In the genomic region with DNA sequence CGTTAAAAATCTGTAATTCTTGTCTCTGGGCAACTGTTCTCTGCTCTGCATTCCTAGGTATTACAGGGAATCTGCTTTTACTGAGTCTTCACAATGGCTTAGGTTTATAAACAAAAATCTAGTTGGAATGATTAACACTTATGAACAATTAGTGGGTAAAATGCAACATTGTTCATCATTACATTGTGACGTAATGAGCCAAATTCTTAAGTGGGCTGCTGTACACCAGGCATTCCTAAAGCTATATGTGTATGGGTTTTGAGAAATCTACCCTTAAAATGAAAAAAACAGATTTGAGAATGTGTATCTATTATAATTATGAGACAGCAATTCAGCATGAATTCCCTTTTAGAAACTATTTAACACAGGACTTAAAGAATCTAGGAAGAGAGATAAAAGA, we compare ENCODE assay signal across 28 cellular contexts. TPM values are rescaled to one million over a fixed set of nuclear protein-coding genes. Genes with fewer than 3 reads are reported as not detected.
A peak's percentile ranks its signal among the peaks of the same experiment; 100 is the strongest.
DNase-seq lines count a peak whose midpoint lies in the region; ATAC-seq, FAIRE-seq and TF ChIP-seq lines count a peak whose summit lies in the region.
"Had no signal": no experiment of that assay in that cellular context is flagged by ENCODE, and none has a peak within 500 bp of the region (broad histone marks: within the 10 kb centered on the region; RNA-seq: fewer than 3 reads in every experiment).

No MANE protein-coding gene starts in this region.

- H3K9ac ChIP-seq in HepG2 (ENCODE audit: insufficient read depth, low read depth, low read length) (no peak overlapping the region), GM23248 (no peak overlapping the region)
- H3K9ac ChIP-seq: BLaER1 had no signal

- H3F3A ChIP-seq in GM23248 (ENCODE audit: insufficient read depth): no peaks in the 10 kb centered on the region

- H3K4me3 ChIP-seq in HepG2 (replicated peaks in 1 of 3; ENCODE audit: insufficient read depth in 1 of 3, low read depth in 2 of 3, low read length in 3 of 3): no peak overlapping the region
- no peak overlapping the region for H3K4me3 ChIP-seq in right lobe of liver
- no peak overlapping the region for H3K4me3 ChIP-seq in GM23248
- H3K4me3 ChIP-seq in tibial artery: no peak overlapping the region
- H3K4me3 ChIP-seq: A549, BLaER1 had no signal

- no peaks in the 10 kb centered on the region for H3K9me2 ChIP-seq in GM23248 (ENCODE audit: insufficient read depth)

- FAIRE-seq in HepG2 (lab: Jason Lieb, UNC): no peak
- FAIRE-seq: A549, G401.6, GM12891, GM19239 had no signal

- H3K9me3 ChIP-seq in HepG2 (ENCODE audit: low read length) (no peaks in the 10 kb centered on the region), right lobe of liver (no peaks in the 10 kb centered on the region), GM23248 (ENCODE audit: low read depth) (no peaks in the 10 kb centered on the region), tibial artery (no peaks in the 10 kb centered on the region)
- H3K9me3 ChIP-seq: A549, BE2C, BLaER1 had no signal

- H4K20me1 ChIP-seq in HepG2 (ENCODE audit: insufficient read depth, low read length): no peaks in the 10 kb centered on the region
- no peaks in the 10 kb centered on the region for H4K20me1 ChIP-seq in GM23248 (ENCODE audit: insufficient read depth)
- H4K20me1 ChIP-seq: BLaER1 had no signal

- H3K36me3 ChIP-seq in HepG2 (replicated peaks in 1 of 2; ENCODE audit: control insufficient read depth in 1 of 2, insufficient read depth in 2 of 2, low read length in 2 of 2) (no peaks in the 10 kb centered on the region), right lobe of liver (no peaks in the 10 kb centered on the region), GM23248 (ENCODE audit: low read depth) (no peaks in the 10 kb centered on the region), tibial artery (no peaks in the 10 kb centered on the region)
- H3K36me3 ChIP-seq: BE2C, BLaER1 had no signal

- no peaks in the 10 kb centered on the region for H3K27me3 ChIP-seq in HepG2 (ENCODE audit: control insufficient read depth in 1 of 2, insufficient read depth in 2 of 2, low read length in 2 of 2)
- H3K27me3 ChIP-seq in right lobe of liver: no peaks in the 10 kb centered on the region
- H3K27me3 ChIP-seq in GM23248 (replicated peaks; ENCODE audit: insufficient read depth): no peaks in the 10 kb centered on the region
- H3K27me3 ChIP-seq in tibial artery: no peaks in the 10 kb centered on the region
- H3K27me3 ChIP-seq: BE2C, BLaER1 had no signal

- ATAC-seq in HepG2 (no peak), right lobe of liver (no peak), GM19467 (IDR thresholded peaks at IDR 0.05; ENCODE audit: unreplicated experiment) (no peak), HG03135 (IDR thresholded peaks at IDR 0.05; ENCODE audit: unreplicated experiment) (no peak)
- ATAC-seq: A549 had no signal

- TF ChIP-seq EP300 in HepG2 (IDR thresholded peaks at IDR 0.05; ENCODE audit: low read depth in 2 of 2, low read length in 2 of 2) (no peak), HepG2 (CRISPR knock-in tag; IDR thresholded peaks at IDR 0.05; ENCODE audit: borderline replicate concordance) (no peak)

- TF ChIP-seq CTCF in HepG2 (CRISPR knock-in tag; IDR thresholded peaks at IDR 0.05) (no peak), right lobe of liver (IDR thresholded peaks at IDR 0.05) (no peak), tibial artery (IDR thresholded peaks at IDR 0.05) (no peak)

- intact Hi-C loops in HepG2 (cut with micrococcal nuclease; ENCODE audit: unreplicated experiment) (no loop called here), right lobe of liver (cut with DNase I) (no loop called here), tibial artery (cut with DNase I; ENCODE audit: low total_unique reads) (no loop called here)

- H2AFZ ChIP-seq in HepG2 (ENCODE audit: low read length): no peak overlapping the region
- H2AFZ ChIP-seq in GM23248: no peak overlapping the region

- H3K4me1 ChIP-seq in HepG2 (ENCODE audit: insufficient read depth, low read length) (no peaks in the 10 kb centered on the region), right lobe of liver (no peaks in the 10 kb centered on the region), GM23248 (ENCODE audit: insufficient read depth) (no peaks in the 10 kb centered on the region), tibial artery (no peaks in the 10 kb centered on the region)
- H3K4me1 ChIP-seq: A549, BE2C, BLaER1 had no signal

- in situ Hi-C loops in HepG2 (cut with HindIII; ENCODE audit: extremely low pct_ligation_motif_present, low pct_unique_long_range_greater_than_20kb) (no loop called here), GM23248 (cut with MboI) (no loop called here)

- TF ChIP-seq RAD21 in HepG2 (CRISPR knock-in tag; IDR thresholded peaks at IDR 0.05): no peak

- H3K79me2 ChIP-seq in HepG2 (ENCODE audit: insufficient read depth, low read length): no peaks in the 10 kb centered on the region
- no peaks in the 10 kb centered on the region for H3K79me2 ChIP-seq in GM23248 (ENCODE audit: insufficient read depth)

- BruUV-seq in HepG2 (replicated peaks; lab: Mats Ljungman, UMichigan): no TSS peak

- POLR2A ChIA-PET in HepG2 (lab: Yijun Ruan, JAX): no interaction called here

- H3K27ac ChIP-seq in HepG2 (ENCODE audit: extremely low read length, insufficient read depth, low read length) (no peak overlapping the region), right lobe of liver (no peak overlapping the region), GM23248 (no peak overlapping the region), tibial artery (no peak overlapping the region)
- H3K27ac ChIP-seq: 22Rv1, A549, BLaER1 had no signal

- TF ChIP-seq POLR2A in HepG2 (IDR thresholded peaks at IDR 0.05; ENCODE audit: insufficient read depth in 1 of 2, low read depth in 2 of 2, low read length in 2 of 2) (no peak), right lobe of liver (IDR thresholded peaks at IDR 0.05) (no peak)

- H3K4me2 ChIP-seq in HepG2 (ENCODE audit: low read depth, low read length) (no peak overlapping the region), GM23248 (ENCODE audit: unreplicated experiment) (no peak overlapping the region)
- H3K4me2 ChIP-seq: A549, BLaER1 had no signal

- 2% methylated on average over 2 of the region's 2 CpGs for WGBS in HepG2 (ENCODE audit: low lambda C conversion rate)
- WGBS in right lobe of liver (ENCODE audit: insufficient coverage, low coverage, low lambda C conversion rate, missing lambda C conversion rate): 46% methylated on average over 2 of the region's 2 CpGs
- WGBS in GM23248 (ENCODE audit: low coverage in 1 of 2, low lambda C conversion rate in 2 of 2, missing lambda C conversion rate in 2 of 2), 2 experiments: 39 to 43% methylated on average over 2 of the region's 2 CpGs

- CTCF ChIA-PET in HepG2 (lab: Yijun Ruan, JAX; ENCODE audit: low intra/inter-chr PET ratio, low total read pairs): no interaction called here

- DNase-seq in HepG2 (ENCODE audit: low spot score) (no peak), right lobe of liver (no peak), GM23248 (peak; percentile 6), NCI-H69 (lab: John Stamatoyannopoulos, UW) (peak; percentile 3), tibial artery (no peak)
- DNase-seq: ACHN; BE2C; C1 segment of cervical spinal cord; CD4-positive, alpha-beta memory T cell; CD4-positive, CD25-positive, alpha-beta regulatory T cell; CD8-positive, alpha-beta memory T cell; COR-L47; DMS 273 treated with DMSO at 0.1 percent for 48 hours; DMS153; DMS79; DND-41; EL; GF-D8 had no signal

TF ChIP-seq in HepG2, 621 proteins besides CTCF, POLR2A, EP300 and RAD21:
- TF ChIP-seq ATF7 (IDR thresholded peaks at IDR 0.05) (peak; percentile 63), ATF7 (CRISPR knock-in tag; IDR thresholded peaks at IDR 0.05) (no peak), SYNCRIP (IDR thresholded peaks at IDR 0.05; ENCODE audit: insufficient read depth, low read depth, low read length) (no peak), CREB1 (IDR thresholded peaks at IDR 0.05) (peak; percentile 75), CREB1 (CRISPR knock-in tag; IDR thresholded peaks at IDR 0.05) (no peak)

RNA-seq across cellular contexts. Expression of gene ERBB4, which starts 41.5 kb away (rescaled TPM):
- total RNA-seq in HepG2 (2016; rRNA removed; fragmentation: Illumina TruSeq; extraction: Trizol) (not detected in 2 replicates), right lobe of liver (under 1 TPM in 4 of 6 experiments, not detected in 2; 0.02 to 0.59 (median 0.08) TPM)
- total RNA-seq in HepG2 (2016; cell fraction: cytosol; rRNA removed; fragmentation: Illumina TruSeq; extraction: Trizol; ENCODE audit: low read depth): not detected in 2 replicates
- total RNA-seq in HepG2 (2016; cell fraction: insoluble cytoplasmic fraction; rRNA removed; fragmentation: Illumina TruSeq; extraction: Trizol): not detected in 2 replicates
- not detected in 2 replicates for total RNA-seq in HepG2 (2016; cell fraction: membrane; rRNA removed; fragmentation: Illumina TruSeq; extraction: Trizol)
- total RNA-seq in HepG2 (2016; cell fraction: nucleus; rRNA removed; fragmentation: Illumina TruSeq; extraction: Trizol): not detected in 2 replicates
- polyA plus RNA-seq in HepG2 (2011; rRNA removed) (0.04 TPM in 1 of 2 replicates, not detected in the other), GM23248 (2016; fragmentation: Nextera tagmentation; extraction: Ambion mirVana) (not detected in 2 replicates)
- not detected in 2 replicates for polyA plus RNA-seq in HepG2 (2011; cell fraction: cytosol; rRNA removed)
- not detected in 2 replicates for polyA plus RNA-seq in HepG2 (2011; cell fraction: nucleus; rRNA removed)
- not detected in 2 replicates for polyA plus RNA-seq in HepG2 (2012)
- not detected in 2 replicates for polyA plus RNA-seq in HepG2 (2016; cell fraction: cytosol; fragmentation: Illumina TruSeq; extraction: Trizol; ENCODE audit: low read depth)
- polyA plus RNA-seq in HepG2 (2016; cell fraction: insoluble cytoplasmic fraction; fragmentation: Illumina TruSeq; extraction: Trizol; ENCODE audit: low read depth): not detected in 2 replicates
- polyA plus RNA-seq in HepG2 (2016; cell fraction: membrane; fragmentation: Illumina TruSeq; extraction: Trizol; ENCODE audit: low read depth): not detected in 2 replicates
- not detected in 2 replicates for polyA plus RNA-seq in HepG2 (2016; cell fraction: nucleus; fragmentation: Illumina TruSeq; extraction: Trizol; ENCODE audit: insufficient read depth, low read depth)
- 0.22 and 2.9 TPM in 2 replicates for polyA minus RNA-seq in HepG2 (2011; rRNA and poly(A)+ RNA removed; ENCODE audit: low replicate concordance)
- polyA minus RNA-seq in HepG2 (2011; cell fraction: cytosol; rRNA and poly(A)+ RNA removed): not detected in 2 replicates
- polyA minus RNA-seq in HepG2 (2011; cell fraction: nucleus; rRNA and poly(A)+ RNA removed): not detected in 2 replicates
- not detected in 2 replicates for total RNA-seq in GM23248 (2014; rRNA removed; shearing (Covaris generic))
- total RNA-seq: CD4-positive, alpha-beta memory T cell; CD4-positive, CD25-positive, alpha-beta regulatory T cell; CD8-positive, alpha-beta memory T cell had no signal
- polyA plus RNA-seq: A549; AG04450; CD14-positive monocyte; CD4-positive, alpha-beta memory T cell; CD4-positive, CD25-positive, alpha-beta regulatory T cell; CD8-positive, alpha-beta memory T cell had no signal

Comparison
In these comparisons a context has a peak if more than half of its experiments do, and no peak if none do; other contexts are left out.
1. DNase-seq: peak in GM23248 (single experiment) and NCI-H69 (single experiment); none in HepG2 (single experiment), right lobe of liver (0 of 3) and tibial artery (0 of 2).